Comparison of ENCODE assay signal across 14 cellular contexts in genomic region chr4:5955201-5955821, GRCh38.
DNase-seq lines count a peak whose midpoint lies in the region; ATAC-seq, FAIRE-seq and TF ChIP-seq lines count a peak whose summit lies in the region.
"Had no signal": no experiment of that assay in that cellular context is flagged by ENCODE, and none has a peak within 500 bp of the region (broad histone marks: within the 10 kb centered on the region; RNA-seq: fewer than 3 reads in every experiment).

No MANE protein-coding gene starts in this region.

- H3K4me2 ChIP-seq in BLaER1 (peak overlapping the region; percentile 87), H1 (ENCODE audit: insufficient read depth in 1 of 2, low read depth in 2 of 2, low read length in 2 of 2) (peak overlapping the region in 1 of 2 experiments; percentile 3; a peak in 1 of 4 replicates)

- FAIRE-seq in H1 (lab: Jason Lieb, UNC) = no peak

- no peak overlapping the region for H3K23ac ChIP-seq in H1 (ENCODE audit: insufficient read length)

- 0 out of 4 replicates have a peak, but pooled peaks of 1 of the 2 experiments have one; percentile 11 for TF ChIP-seq RAD21 in H1 (IDR thresholded peaks at IDR 0.05 in 1 of 2, conservative IDR thresholded peaks at IDR 0.05 in 1 of 2; ENCODE audit: low read depth in 2 of 2, low read length in 2 of 2)

- H4K5ac ChIP-seq in H1 (ENCODE audit: insufficient read length, low read depth, low read length) = no peak overlapping the region

- no peaks in the 10 kb centered on the region for H3K9me3 ChIP-seq in BLaER1
- H3K9me3 ChIP-seq in H1 (ENCODE audit: insufficient read depth in 2 of 2, low read depth in 1 of 2, low read length in 1 of 2) = no peaks in the 10 kb centered on the region
- no peaks in the 10 kb centered on the region for H3K9me3 ChIP-seq in spleen

- 0 out of 2 replicates have a peak overlapping the region, but pooled peaks have one; percentile 61 for H2BK15ac ChIP-seq in H1 (ENCODE audit: low read length)

- DNase-seq in H7 (peak; percentile 65), NCI-H2227 treated with DMSO at 0.1 percent for 48 hours (lab: John Stamatoyannopoulos, UW) (peak; percentile 34), H1 (ENCODE audit: low read depth in 1 of 2, low spot score in 2 of 2) (no peak), spleen (no peak), nucleus accumbens (lab: John Stamatoyannopoulos, UW) (no peak)
- no peak for DNase-seq in stimulated activated naive CD4-positive, alpha-beta T cell treated with Interleukin-2 at 50 U/mL for 16 hours (lab: John Stamatoyannopoulos, UW)
- DNase-seq: activated T-cell treated with anti-CD3 and anti-CD28 coated beads, Interleukin-2, amount 50 U/mL, for 72 hours; GM23248; hippocampal formation; mesenchymal stem cell; stimulated activated naive CD8-positive, alpha-beta T cell treated with anti-CD3 and anti-CD28 coated beads, Interleukin-15, Interleukin-2, amounts not matched to agents 100 U/mL and 50 U/mL, for 24 hours had no signal

- no peak for ATAC-seq in GM19395 (IDR thresholded peaks at IDR 0.05; ENCODE audit: unreplicated experiment)
- ATAC-seq: Right ventricle myocardium inferior; stimulated activated naive CD8-positive, alpha-beta T cell treated with anti-CD3 and anti-CD28 coated beads, Interleukin-15, Interleukin-2, amounts not matched to agents 100 U/mL and 50 U/mL, for 24 hours had no signal

- H3K27me3 ChIP-seq in BLaER1 (no peaks in the 10 kb centered on the region), H7 (ENCODE audit: control insufficient read depth, insufficient read depth, low read length) (peaks cover 4% of the 10 kb centered on the region; the same call in 1 of the 2 replicates), H1 (replicated peaks in 1 of 4; ENCODE audit: control insufficient read depth in 3 of 4, extremely low read depth in 1 of 4, insufficient read depth in 3 of 4, low read length in 3 of 4) (peaks cover 0 to 2% (median 0%) of the 10 kb centered on the region in 4 experiments; a peak in 2 of 7 replicates), spleen (replicated peaks in 1 of 7) (peaks cover 0 to 21% (median 0%) of the 10 kb centered on the region in 7 donors)

- no peaks in the 10 kb centered on the region for H3K23me2 ChIP-seq in H1 (ENCODE audit: low read depth, low read length)

- H3K4ac ChIP-seq in H1 (replicated peaks; ENCODE audit: insufficient read length, low read depth, low read length) = no peak overlapping the region

- no peaks in the 10 kb centered on the region for H4K20me1 ChIP-seq in BLaER1
- H4K20me1 ChIP-seq in H1 (replicated peaks in 1 of 2; ENCODE audit: control insufficient read depth in 1 of 2, insufficient read depth in 2 of 2, low read length in 2 of 2) = no peaks in the 10 kb centered on the region

- H2AK5ac ChIP-seq in H1 (ENCODE audit: low read depth, low read length) = no peak overlapping the region

- H4K8ac ChIP-seq in H1 (ENCODE audit: extremely low read depth, insufficient read depth, low read length) = no peak overlapping the region

- CTCF ChIA-PET in H1 (lab: Charles Lee; ENCODE audit: partially characterized antibody) = interaction anchor here (0.6 to 3.3 kb wide), 10 partner anchors 9 to 1838 kb away, joined by 3 to 24 read pairs (median 4); no protein-coding TSS in a partner anchor

- H3K4me3 ChIP-seq in BLaER1 (no peak overlapping the region), H7 (ENCODE audit: insufficient read depth, low read depth, low read length) (no peak overlapping the region), H1 (ENCODE audit: extremely low read depth in 1 of 4, insufficient read depth in 2 of 4, low read depth in 3 of 4, low read length in 4 of 4) (no peak overlapping the region), spleen (no peak overlapping the region)
- H3K4me3 ChIP-seq: GM23248 had no signal

- H2BK5ac ChIP-seq in H1 (ENCODE audit: low read depth, low read length) = no peak overlapping the region

- H3K14ac ChIP-seq in H1 (ENCODE audit: insufficient read length) = no peak overlapping the region

- H3K27ac ChIP-seq in BLaER1 = peak overlapping the region; percentile 19; the same call in 1 of the 2 replicates
- no peak overlapping the region for H3K27ac ChIP-seq in H1 (ENCODE audit: low read depth, low read length)
- peak overlapping the region in 2 of 8 donors; percentile 9 to 54 for H3K27ac ChIP-seq in spleen
- H3K27ac ChIP-seq: GM23248 had no signal

- no peak overlapping the region for H3K18ac ChIP-seq in H1 (ENCODE audit: extremely low read depth, low read length)

- POLR2A ChIA-PET in H1 (lab: Charles Lee; ENCODE audit: partially characterized antibody) = interaction anchor here (2.0 kb wide), 1 partner anchor 15 kb away, joined by 6 read pairs; no protein-coding TSS in a partner anchor

- H4K91ac ChIP-seq in H1 (replicated peaks; ENCODE audit: insufficient read length, low read length) = no peak overlapping the region

- WGBS in H1 (ENCODE audit: extremely low coverage in 1 of 2, insufficient coverage in 1 of 2, insufficient read length in 1 of 2, insufficient replicate concordance in 2 of 2, low coverage in 1 of 2, low lambda C conversion rate in 2 of 2, missing lambda C conversion rate in 1 of 2), 2 experiments = 82% methylated on average over 17 of the region's 18 CpGs; no CpG with 5 or more reads in 1 of the 2 experiments
- WGBS in spleen, 5 donors = 58 to 80% (median 63%) methylated on average over 15 to 18 of the region's 18 CpGs

- no peak for TF ChIP-seq CTCF in H1 (IDR thresholded peaks at IDR 0.05; ENCODE audit: control extremely low read depth in 1 of 3, insufficient read depth in 1 of 3, low read depth in 1 of 3, low read length in 3 of 3)
- no peak for TF ChIP-seq CTCF in spleen (IDR thresholded peaks at IDR 0.05 in 8 of 11, conservative IDR thresholded peaks at IDR 0.05 in 3 of 11)

- no peak overlapping the region; the same call in 1 of the 2 replicates for H2BK20ac ChIP-seq in H1 (ENCODE audit: low read length)

- TF ChIP-seq POLR2A in H1 (IDR thresholded peaks at IDR 0.05; ENCODE audit: control extremely low read depth in 1 of 2, low read depth in 2 of 2, low read length in 2 of 2) (no peak), spleen (IDR thresholded peaks at IDR 0.05) (no peak)

- no peaks in the 10 kb centered on the region for H3K79me1 ChIP-seq in H1 (ENCODE audit: low read depth, low read length)

- H3K56ac ChIP-seq in H1 (replicated peaks; ENCODE audit: insufficient read length, low read depth, low read length) = no peak overlapping the region

- no peak overlapping the region for H2AFZ ChIP-seq in H1 (ENCODE audit: low read length)
- H2AFZ ChIP-seq: GM23248 had no signal

- H2BK120ac ChIP-seq in H1 (replicated peaks; ENCODE audit: low read depth, low read length) = no peak overlapping the region

- no peak for TF ChIP-seq EP300 in H1 (IDR thresholded peaks at IDR 0.05; ENCODE audit: borderline replicate concordance in 1 of 2, low read depth in 2 of 2, low read length in 2 of 2)

- peak overlapping the region; percentile 60; the same call in 1 of the 2 replicates for H2BK12ac ChIP-seq in H1 (ENCODE audit: low read depth, low read length)

- intact Hi-C loops in spleen (cut with DNase I; ENCODE audit: low total_unique reads) = no loop called here

- H3K79me2 ChIP-seq in H1 (ENCODE audit: control insufficient read depth in 1 of 2, insufficient read depth in 2 of 2, low read length in 2 of 2) = no peaks in the 10 kb centered on the region

- H3K4me1 ChIP-seq in BLaER1 (peaks cover 71% of the 10 kb centered on the region), H1 (replicated peaks in 1 of 4; ENCODE audit: control insufficient read depth in 3 of 4, insufficient read depth in 4 of 4, low read length in 3 of 4) (peaks cover 3 to 22% (median 15%) of the 10 kb centered on the region in 4 experiments), spleen (peaks cover 0 to 53% (median 15%) of the 10 kb centered on the region in 6 donors)

- H3K36me3 ChIP-seq in BLaER1 = no peaks in the 10 kb centered on the region
- no peaks in the 10 kb centered on the region for H3K36me3 ChIP-seq in H7 (replicated peaks; ENCODE audit: control insufficient read depth, insufficient read depth, low read length)
- no peaks in the 10 kb centered on the region for H3K36me3 ChIP-seq in H1 (ENCODE audit: control insufficient read depth in 2 of 4, insufficient read depth in 4 of 4, low read length in 3 of 4)
- no peaks in the 10 kb centered on the region for H3K36me3 ChIP-seq in spleen

- no peak overlapping the region; the same call in 1 of the 2 replicates for H3K9ac ChIP-seq in BLaER1
- H3K9ac ChIP-seq in H1 (replicated peaks in 1 of 4; ENCODE audit: extremely low read depth in 1 of 4, low read depth in 3 of 4, low read length in 3 of 4) = no peak overlapping the region
- H3K9ac ChIP-seq: GM23248 had no signal

TF ChIP-seq in H1, 55 proteins besides CTCF, POLR2A, EP300 and RAD21:
- TF ChIP-seq KDM1A (IDR thresholded peaks at IDR 0.05; ENCODE audit: borderline replicate concordance, low read length) (peak; percentile 75; the same call in 1 of the 2 replicates), KDM5A (IDR thresholded peaks at IDR 0.05; ENCODE audit: low read length) (no peak), SAP30 (IDR thresholded peaks at IDR 0.05; ENCODE audit: insufficient read depth, insufficient replicate concordance, low read length) (no peak), USF2 (IDR thresholded peaks at IDR 0.05; ENCODE audit: low read length) (0 out of 2 replicates have a peak, but pooled peaks have one; percentile 8), EZH2 (IDR thresholded peaks at IDR 0.05; ENCODE audit: low read depth, low read length, severe bottlenecking) (peak; percentile 7), JUND (IDR thresholded peaks at IDR 0.05; ENCODE audit: low read length) (no peak), RXRA (IDR thresholded peaks at IDR 0.05; ENCODE audit: insufficient read depth, low read depth, low read length) (no peak)

Comparison
In these comparisons a context has a peak if more than half of its experiments do, and no peak if none do; other contexts are left out.
1. DNase-seq: peak in H7 (single experiment) and NCI-H2227 treated with DMSO at 0.1 percent for 48 hours (single experiment); none in H1 (0 of 2), spleen (single experiment), nucleus accumbens (0 of 56) and stimulated activated naive CD4-positive, alpha-beta T cell treated with Interleukin-2 at 50 U/mL for 16 hours (single experiment).